Comparison of ENCODE assay signal across 11 cellular contexts in genomic region chr11:64314146-64314804, GRCh38. TPM values are rescaled to one million over a fixed set of nuclear protein-coding genes. Genes with fewer than 3 reads are reported as not detected.
DNase-seq lines count a peak whose midpoint lies in the region; ATAC-seq and TF ChIP-seq lines count a peak whose summit lies in the region.
"Had no signal": no experiment of that assay in that cellular context is flagged by ENCODE, and none has a peak within 500 bp of the region (broad histone marks: within the 10 kb centered on the region; RNA-seq: fewer than 3 reads in every experiment).

No MANE protein-coding gene starts in this region.

- no peaks in the 10 kb centered on the region for H4K20me1 ChIP-seq in osteoblast (ENCODE audit: insufficient read depth, low read length)

- no peak overlapping the region for H3K4me3 ChIP-seq in BJ (ENCODE audit: low read depth, low read length)
- H3K4me3 ChIP-seq in cardiac fibroblast (replicated peaks in 1 of 2; ENCODE audit: low read depth in 2 of 2, low read length in 2 of 2): peak overlapping the region in 1 of 2 donors; percentile 28
- no peak overlapping the region for H3K4me3 ChIP-seq in osteoblast (ENCODE audit: insufficient read depth, low read length)

- peak overlapping the region; percentile 19; the same call in 1 of the 2 replicates for H3K27ac Mint-ChIP-seq in HFFc6

- H3K27ac ChIP-seq in osteoblast (ENCODE audit: low read depth, low read length): no peak overlapping the region

- H3K4me1 Mint-ChIP-seq in HFFc6 (ENCODE audit: low read depth): peaks cover 14% of the 10 kb centered on the region

- H3K79me2 ChIP-seq in osteoblast (ENCODE audit: insufficient read depth, low read length): peaks cover 33% of the 10 kb centered on the region

- H3K36me3 Mint-ChIP-seq in HFFc6 (ENCODE audit: low read depth): peaks cover 13% of the 10 kb centered on the region

- no peak overlapping the region for H3K4me2 ChIP-seq in osteoblast (ENCODE audit: insufficient read depth, low read length)

- H3K4me1 ChIP-seq in osteoblast (ENCODE audit: insufficient read depth, low read length): peaks cover 10% of the 10 kb centered on the region

- ATAC-seq in HG03457 (IDR thresholded peaks at IDR 0.05; ENCODE audit: unreplicated experiment) (no peak), HG02981 (IDR thresholded peaks at IDR 0.05; ENCODE audit: unreplicated experiment) (no peak)
- ATAC-seq: activated CD4-positive, CD25-positive, alpha-beta regulatory T cell treated with anti-CD3 and anti-CD28 coated beads, Interleukin-2, amount 50 U/mL, for 24 hours; naive thymus-derived CD8-positive, alpha-beta T cell had no signal

- H2AFZ ChIP-seq in osteoblast (ENCODE audit: low read length): no peak overlapping the region

- POLR2A ChIA-PET in BJ (lab: Charles Lee): no interaction called here

- DNase-seq in BJ (ENCODE audit: low read depth) (no peak), HFFc6 (no peak), cardiac fibroblast (ENCODE audit: low read depth in 2 of 2) (no peak), osteoblast (ENCODE audit: insufficient read length, low spot score, missing footprints) (peak; percentile 72), SW480 (ENCODE audit: low spot score) (no peak), HUDEP-2 (lab: John Stamatoyannopoulos, UW; ENCODE audit: unreplicated experiment in 76 of 76) (no peak)
- DNase-seq: naive thymus-derived CD8-positive, alpha-beta T cell; NCI-H1105 had no signal

- H3K27me3 ChIP-seq in BJ (ENCODE audit: control insufficient read depth, insufficient read depth, low read length): no peaks in the 10 kb centered on the region
- no peaks in the 10 kb centered on the region for H3K27me3 ChIP-seq in osteoblast (ENCODE audit: insufficient read depth, low read length)

- H3K36me3 ChIP-seq in BJ (ENCODE audit: control insufficient read depth, insufficient read depth, low read length): peaks cover 7% of the 10 kb centered on the region
- H3K36me3 ChIP-seq in osteoblast (ENCODE audit: insufficient read depth, low read length): peaks cover 13% of the 10 kb centered on the region

- no peak overlapping the region; the same call in 1 of the 2 replicates for H3K4me3 Mint-ChIP-seq in HFFc6

- CTCF ChIA-PET in BJ (lab: Yijun Ruan, JAX): interaction anchor here (1.0 to 6.3 kb wide), 2 partner anchors 8 to 68 kb away, joined by 3 to 41 read pairs; partner anchors contain the start of gene ESRRA

- peaks cover 3% of the 10 kb centered on the region for H3K27me3 Mint-ChIP-seq in HFFc6 (ENCODE audit: insufficient read depth)
- H3K27me3 Mint-ChIP-seq: naive thymus-derived CD8-positive, alpha-beta T cell had no signal

- TF ChIP-seq CTCF in BJ (IDR thresholded peaks at IDR 0.05; ENCODE audit: insufficient read depth, low read depth, low read length): peak; percentile 21; the same call in 1 of the 2 replicates
- TF ChIP-seq CTCF in HFFc6 (IDR thresholded peaks at IDR 0.05): peak; percentile 58
- TF ChIP-seq CTCF in cardiac fibroblast (IDR thresholded peaks at IDR 0.05; ENCODE audit: low read depth, low read length): peak; percentile 42
- peak; percentile 36 for TF ChIP-seq CTCF in osteoblast (IDR thresholded peaks at IDR 0.05; ENCODE audit: extremely low read depth, low read depth, low read length)

- no peaks in the 10 kb centered on the region for H3K9me3 ChIP-seq in osteoblast (ENCODE audit: low read depth, low read length)

- no peaks in the 10 kb centered on the region for H3K9me3 Mint-ChIP-seq in HFFc6
- H3K9me3 Mint-ChIP-seq: naive thymus-derived CD8-positive, alpha-beta T cell had no signal

RNA-seq across cellular contexts. Expression of gene TRMT112, which starts 3.1 kb away (rescaled TPM):
- 154 and 189 TPM in 2 replicates for polyA plus RNA-seq in BJ (2011; rRNA removed)
- 37.3 and 47.2 TPM in 2 replicates for polyA minus RNA-seq in BJ (2011; rRNA and poly(A)+ RNA removed)
- total RNA-seq in HFFc6 (2021; fragmentation: NEBNext Ultra II Directional; extraction: Animal tissue kit (Norgen Biotek cat#: 25700)): 100 to 1,000 TPM; 246 to 269 (median 261) TPM
- total RNA-seq in osteoblast: 104 and 123 TPM in 2 replicates

RNA-seq across cellular contexts. Expression of gene PRDX5, which starts 3.6 kb away (rescaled TPM):
- 398 and 468 TPM in 2 replicates for polyA plus RNA-seq in BJ (2011; rRNA removed)
- polyA minus RNA-seq in BJ (2011; rRNA and poly(A)+ RNA removed): 62.2 and 102 TPM in 2 replicates
- total RNA-seq in HFFc6 (2021; fragmentation: NEBNext Ultra II Directional; extraction: Animal tissue kit (Norgen Biotek cat#: 25700)): 100 to 1,000 TPM; 161 to 207 (median 186) TPM
- total RNA-seq in osteoblast: 238 and 245 TPM in 2 replicates

RNA-seq across cellular contexts. Expression of gene ESRRA, which starts 9.0 kb away (rescaled TPM):
- 8.9 and 17.4 TPM in 2 replicates for polyA plus RNA-seq in BJ (2011; rRNA removed)
- polyA minus RNA-seq in BJ (2011; rRNA and poly(A)+ RNA removed): 8.5 and 11.2 TPM in 2 replicates
- 10 to 100 TPM; 18.9 to 25.0 (median 21.7) TPM for total RNA-seq in HFFc6 (2021; fragmentation: NEBNext Ultra II Directional; extraction: Animal tissue kit (Norgen Biotek cat#: 25700))
- 24.5 and 28.6 TPM in 2 replicates for total RNA-seq in osteoblast

RNA-seq across cellular contexts. Expression of gene CATSPERZ, which starts 14.1 kb away (rescaled TPM):
- not detected in 2 replicates for polyA plus RNA-seq in BJ (2011; rRNA removed)
- polyA minus RNA-seq in BJ (2011; rRNA and poly(A)+ RNA removed): not detected in 2 replicates
- total RNA-seq in HFFc6 (2021; fragmentation: NEBNext Ultra II Directional; extraction: Animal tissue kit (Norgen Biotek cat#: 25700)): under 1 TPM in 1 of 6 experiments, not detected in 5; 0.31 TPM
- total RNA-seq in osteoblast: 0.29 TPM in 1 of 2 replicates, not detected in the other
- total RNA-seq: naive thymus-derived CD8-positive, alpha-beta T cell had no signal
- polyA plus RNA-seq: naive thymus-derived CD8-positive, alpha-beta T cell had no signal

RNA-seq across cellular contexts. Expression of gene KCNK4, which starts 23.2 kb away (rescaled TPM):
- polyA plus RNA-seq in BJ (2011; rRNA removed): 0.05 TPM in 1 of 2 replicates, not detected in the other
- polyA minus RNA-seq in BJ (2011; rRNA and poly(A)+ RNA removed): not detected in 2 replicates
- total RNA-seq in HFFc6 (2021; fragmentation: NEBNext Ultra II Directional; extraction: Animal tissue kit (Norgen Biotek cat#: 25700)): under 1 TPM in 1 of 6 experiments, not detected in 5; 0.14 TPM
- total RNA-seq in osteoblast: 0.29 and 0.36 TPM in 2 replicates
- total RNA-seq: naive thymus-derived CD8-positive, alpha-beta T cell had no signal
- polyA plus RNA-seq: naive thymus-derived CD8-positive, alpha-beta T cell had no signal
